ENCODE assay signal across 8 cellular contexts in genomic region chr9:95189230-95190098, GRCh38.
DNase-seq lines count a peak whose midpoint lies in the region; ATAC-seq and TF ChIP-seq lines count a peak whose summit lies in the region.

No MANE protein-coding gene starts in this region.

- H3K27me3 Mint-ChIP-seq in central memory CD8-positive, alpha-beta T cell = no peaks in the 10 kb centered on the region

- intact Hi-C loops in Right ventricle myocardium inferior (cut with DNase I) = loop anchor here (10.0 kb wide), 1 partner anchor 65 kb away; no protein-coding TSS in a partner anchor
- intact Hi-C loops in cardiac septum (cut with DNase I) = no loop called here
- intact Hi-C loops in vagina (cut with DNase I) = no loop called here

- no peak overlapping the region for H3K23ac ChIP-seq in mesenchymal stem cell (ENCODE audit: low read length in 2 of 2)

- DNase-seq in Right ventricle myocardium inferior (ENCODE audit: missing footprints) = no peak
- no peak for DNase-seq in cardiac septum (ENCODE audit: low spot score)
- DNase-seq in central memory CD8-positive, alpha-beta T cell (ENCODE audit: low spot score in 2 of 2) = no peak
- peak; percentile 95 for DNase-seq in mesenchymal stem cell
- DNase-seq in vagina (ENCODE audit: extremely low spot score in 2 of 2) = no peak
- DNase-seq in DMS114 treated with DMSO at 0.1 percent for 48 hours (lab: John Stamatoyannopoulos, UW; ENCODE audit: unreplicated experiment) = no peak
- DNase-seq in OCI-M2 (lab: John Stamatoyannopoulos, UW; ENCODE audit: unreplicated experiment) = no peak

- H3K27ac ChIP-seq in mesenchymal stem cell (ENCODE audit: low read length, poor library complexity, severe bottlenecking) (peak overlapping the region; percentile 16), vagina (peak overlapping the region; percentile 68)

- H2BK15ac ChIP-seq in mesenchymal stem cell (ENCODE audit: low read depth, poor library complexity, severe bottlenecking) = peak overlapping the region; percentile 74

- no peak for TF ChIP-seq CTCF in vagina (IDR thresholded peaks at IDR 0.05)

- peak overlapping the region; percentile 48 for H2AFZ ChIP-seq in mesenchymal stem cell (ENCODE audit: low read depth, low read length)

- H3K4me3 ChIP-seq in mesenchymal stem cell (ENCODE audit: insufficient read depth in 1 of 2, low read depth in 1 of 2, low read length in 2 of 2) = no peak overlapping the region
- H3K4me3 ChIP-seq in vagina = no peak overlapping the region

- H3K4me1 ChIP-seq in mesenchymal stem cell (ENCODE audit: control insufficient read depth, insufficient read depth, low read depth, low read length) (peaks cover 4% of the 10 kb centered on the region), vagina (peaks cover 20% of the 10 kb centered on the region)

- H3K4me2 ChIP-seq in mesenchymal stem cell (ENCODE audit: low read length, poor library complexity, severe bottlenecking) = peak overlapping the region; percentile 35

- peak; percentile 50 for ATAC-seq in Right ventricle myocardium inferior
- no peak for ATAC-seq in central memory CD8-positive, alpha-beta T cell (replicated peaks; ENCODE audit: extremely low read depth, poor library complexity, severe bottlenecking)
- no peak for ATAC-seq in GM18520 (IDR thresholded peaks at IDR 0.05; ENCODE audit: unreplicated experiment)

- no peaks in the 10 kb centered on the region for H3K36me3 Mint-ChIP-seq in central memory CD8-positive, alpha-beta T cell (ENCODE audit: insufficient read depth)

- peak overlapping the region; percentile 29 to 98 for H2BK12ac ChIP-seq in mesenchymal stem cell (ENCODE audit: low read length in 2 of 2)

- H3K36me3 ChIP-seq in mesenchymal stem cell (ENCODE audit: control insufficient read depth in 1 of 2, insufficient read depth in 2 of 2, low read depth in 1 of 2, low read length in 2 of 2) (no peaks in the 10 kb centered on the region), vagina (no peaks in the 10 kb centered on the region)

- H2BK5ac ChIP-seq in mesenchymal stem cell (ENCODE audit: low read depth, low read length, poor library complexity, severe bottlenecking) = no peak overlapping the region

- H2BK120ac ChIP-seq in mesenchymal stem cell (ENCODE audit: low read depth, low read length) = peak overlapping the region; percentile 89

- peaks cover 12% of the 10 kb centered on the region for H3K4me1 Mint-ChIP-seq in central memory CD8-positive, alpha-beta T cell

- no peak overlapping the region for H2AK5ac ChIP-seq in mesenchymal stem cell (ENCODE audit: low read length, severe bottlenecking)

- peak overlapping the region in 1 of 2 experiments; percentile 50 for H3K4ac ChIP-seq in mesenchymal stem cell (ENCODE audit: low read depth in 1 of 2, low read length in 2 of 2)

- H3K9me3 Mint-ChIP-seq in central memory CD8-positive, alpha-beta T cell = no peaks in the 10 kb centered on the region

- H3K27me3 ChIP-seq in mesenchymal stem cell (ENCODE audit: control insufficient read depth in 1 of 2, insufficient read depth in 1 of 2, low read length in 2 of 2) (no peaks in the 10 kb centered on the region), vagina (no peaks in the 10 kb centered on the region)

- H3K4me3 Mint-ChIP-seq in central memory CD8-positive, alpha-beta T cell = no peak overlapping the region

- H3K9me3 ChIP-seq in mesenchymal stem cell (ENCODE audit: control insufficient read depth, low read length) = no peaks in the 10 kb centered on the region
- no peaks in the 10 kb centered on the region for H3K9me3 ChIP-seq in vagina

- peak overlapping the region; percentile 32 for H3K9ac ChIP-seq in mesenchymal stem cell (ENCODE audit: low read length)

- peak overlapping the region; percentile 78 for H4K8ac ChIP-seq in mesenchymal stem cell (ENCODE audit: low read length)

- peaks cover 7% of the 10 kb centered on the region for H3K79me1 ChIP-seq in mesenchymal stem cell (replicated peaks; ENCODE audit: low read length, poor library complexity, severe bottlenecking)

- 0% methylated on average over 1 of the region's 7 CpGs for WGBS in mesenchymal stem cell

- TF ChIP-seq POLR2A in vagina (IDR thresholded peaks at IDR 0.05) = no peak

- peak overlapping the region; percentile 76 for H4K91ac ChIP-seq in mesenchymal stem cell (ENCODE audit: low read length)

- H3K27ac Mint-ChIP-seq in central memory CD8-positive, alpha-beta T cell (ENCODE audit: low read depth) = peak overlapping the region; percentile 4

- no peak overlapping the region for H3K14ac ChIP-seq in mesenchymal stem cell (ENCODE audit: low read length in 2 of 2)

- peak overlapping the region; percentile 67 to 98 for H3K18ac ChIP-seq in mesenchymal stem cell (ENCODE audit: low read depth in 1 of 2, low read length in 2 of 2)
